In genomic region chr10:52778511-52779392, GRCh38 we compare ENCODE assay signal across 1 cellular context.
TF ChIP-seq lines count a peak whose summit lies in the region.

No MANE protein-coding gene starts in this region.

TF ChIP-seq in liver, 16 proteins besides CTCF, POLR2A, EP300 and RAD21:
- TF ChIP-seq REST (IDR thresholded peaks at IDR 0.05): no peak
- no peak for TF ChIP-seq HNF4A (conservative IDR thresholded peaks at IDR 0.05)
- no peak for TF ChIP-seq YY1 (IDR thresholded peaks at IDR 0.05)
- no peak for TF ChIP-seq TAF1 (conservative IDR thresholded peaks at IDR 0.05)
- no peak for TF ChIP-seq ZBTB33 (IDR thresholded peaks at IDR 0.05)
- TF ChIP-seq FOXA1 (IDR thresholded peaks at IDR 0.05): no peak
- no peak for TF ChIP-seq NR2F2 (IDR thresholded peaks at IDR 0.05)
- TF ChIP-seq SP1 (IDR thresholded peaks at IDR 0.05): no peak
- TF ChIP-seq ATF3 (IDR thresholded peaks at IDR 0.05): no peak
- no peak for TF ChIP-seq EGR1 (IDR thresholded peaks at IDR 0.05; ENCODE audit: low read depth in 2 of 2)
- no peak for TF ChIP-seq FOXA2 (IDR thresholded peaks at IDR 0.05)
- no peak for TF ChIP-seq RXRA (IDR thresholded peaks at IDR 0.05)
- TF ChIP-seq GABPA (IDR thresholded peaks at IDR 0.05 in 1 of 2, conservative IDR thresholded peaks at IDR 0.05 in 1 of 2): no peak
- TF ChIP-seq, protein P1, sequence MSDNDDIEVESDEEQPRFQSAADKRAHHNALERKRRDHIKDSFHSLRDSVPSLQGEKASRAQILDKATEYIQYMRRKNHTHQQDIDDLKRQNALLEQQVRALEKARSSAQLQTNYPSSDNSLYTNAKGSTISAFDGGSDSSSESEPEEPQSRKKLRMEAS (IDR thresholded peaks at IDR 0.05): no peak
- no peak for TF ChIP-seq JUND (IDR thresholded peaks at IDR 0.05)
